Comparison of ENCODE assay signal across 1 cellular context in the genomic region with DNA sequence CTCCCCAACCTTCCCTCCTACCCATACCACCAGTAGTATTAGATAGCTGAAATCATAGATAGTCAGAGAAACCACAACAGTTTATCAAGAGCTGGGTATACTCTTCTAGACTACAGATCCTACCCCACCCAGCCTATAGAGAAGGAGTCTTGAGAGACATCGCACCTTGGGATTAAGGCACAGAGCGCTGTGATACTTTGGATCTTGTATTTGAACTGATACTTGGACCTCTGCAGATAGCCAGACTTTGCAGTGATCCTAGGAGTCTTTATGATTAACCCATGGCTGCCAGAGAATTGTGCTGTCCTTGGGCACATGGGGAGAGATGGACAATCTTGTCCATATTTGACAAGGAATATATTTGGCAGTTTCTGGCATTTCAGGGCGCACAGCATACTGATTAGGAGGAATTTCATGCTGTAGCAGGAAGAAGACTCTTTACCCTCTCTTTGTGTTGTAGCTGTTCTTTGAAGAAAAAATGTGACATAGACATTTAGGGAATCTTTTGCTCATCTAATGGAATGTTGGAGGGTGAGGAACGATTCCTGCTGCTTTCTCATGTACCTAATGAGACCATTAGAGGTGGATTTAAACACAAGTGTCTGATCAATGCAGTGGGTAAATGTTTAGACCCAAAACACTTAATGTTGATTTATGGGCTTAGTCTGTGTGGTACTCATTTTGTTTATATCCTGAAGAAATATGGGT.
TF ChIP-seq lines count a peak whose summit lies in the region.

No MANE protein-coding gene starts in this region.

TF ChIP-seq in IMR-90, 13 proteins besides CTCF, POLR2A, EP300 and RAD21:
- TF ChIP-seq, protein P1, sequence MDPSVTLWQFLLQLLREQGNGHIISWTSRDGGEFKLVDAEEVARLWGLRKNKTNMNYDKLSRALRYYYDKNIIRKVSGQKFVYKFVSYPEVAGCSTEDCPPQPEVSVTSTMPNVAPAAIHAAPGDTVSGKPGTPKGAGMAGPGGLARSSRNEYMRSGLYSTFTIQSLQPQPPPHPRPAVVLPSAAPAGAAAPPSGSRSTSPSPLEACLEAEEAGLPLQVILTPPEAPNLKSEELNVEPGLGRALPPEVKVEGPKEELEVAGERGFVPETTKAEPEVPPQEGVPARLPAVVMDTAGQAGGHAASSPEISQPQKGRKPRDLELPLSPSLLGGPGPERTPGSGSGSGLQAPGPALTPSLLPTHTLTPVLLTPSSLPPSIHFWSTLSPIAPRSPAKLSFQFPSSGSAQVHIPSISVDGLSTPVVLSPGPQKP (IDR thresholded peaks at IDR 0.05; ENCODE audit: borderline replicate concordance, low read depth, low read length) = no peak
- TF ChIP-seq SMC3 (IDR thresholded peaks at IDR 0.05; ENCODE audit: low read depth, low read length) = no peak
- TF ChIP-seq RCOR1 (IDR thresholded peaks at IDR 0.05; ENCODE audit: insufficient replicate concordance, low read length) = no peak
- TF ChIP-seq BHLHE40 (IDR thresholded peaks at IDR 0.05; ENCODE audit: low read depth, low read length) = no peak
- TF ChIP-seq NFE2L2 (IDR thresholded peaks at IDR 0.05; ENCODE audit: low read depth, low read length) = no peak
- TF ChIP-seq, protein P2, sequence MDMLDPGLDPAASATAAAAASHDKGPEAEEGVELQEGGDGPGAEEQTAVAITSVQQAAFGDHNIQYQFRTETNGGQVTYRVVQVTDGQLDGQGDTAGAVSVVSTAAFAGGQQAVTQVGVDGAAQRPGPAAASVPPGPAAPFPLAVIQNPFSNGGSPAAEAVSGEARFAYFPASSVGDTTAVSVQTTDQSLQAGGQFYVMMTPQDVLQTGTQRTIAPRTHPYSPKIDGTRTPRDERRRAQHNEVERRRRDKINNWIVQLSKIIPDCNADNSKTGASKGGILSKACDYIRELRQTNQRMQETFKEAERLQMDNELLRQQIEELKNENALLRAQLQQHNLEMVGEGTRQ (IDR thresholded peaks at IDR 0.05; ENCODE audit: low read depth, low read length) = no peak
- TF ChIP-seq CEBPB (IDR thresholded peaks at IDR 0.05; ENCODE audit: low read depth, low read length) = no peak
- TF ChIP-seq MAFK (IDR thresholded peaks at IDR 0.05; ENCODE audit: low read depth, low read length) = no peak
- TF ChIP-seq CHD1 (IDR thresholded peaks at IDR 0.05; ENCODE audit: low read depth, low read length) = no peak
- no peak for TF ChIP-seq RFX5 (IDR thresholded peaks at IDR 0.05; ENCODE audit: low read depth, low read length)
- TF ChIP-seq MXI1 (IDR thresholded peaks at IDR 0.05; ENCODE audit: borderline replicate concordance, low read depth, low read length) = no peak
- TF ChIP-seq MAZ (IDR thresholded peaks at IDR 0.05; ENCODE audit: borderline replicate concordance, low read depth, low read length) = no peak
TF ChIP-seq in IMR-90: peak in this region for 0.
